Comparison of ENCODE assay signal across 11 cellular contexts in the genomic region with DNA sequence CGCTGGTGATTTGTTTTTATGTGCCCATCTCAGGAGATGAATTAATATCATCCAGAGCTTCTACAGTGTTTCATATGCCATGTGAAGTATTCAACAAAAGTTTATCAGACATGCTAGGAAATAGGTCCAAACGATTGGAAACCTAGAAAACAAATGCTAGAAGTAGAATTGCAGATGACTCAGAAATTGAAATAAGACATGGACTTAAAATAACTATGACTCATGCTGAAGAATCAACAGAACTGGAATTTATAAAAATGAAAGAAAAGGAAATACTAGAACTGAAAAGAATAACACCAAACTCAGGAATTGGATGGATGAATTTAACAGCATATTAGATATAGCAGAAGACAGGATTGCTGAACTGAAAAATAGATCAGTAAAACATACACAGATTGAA.
DNase-seq lines count a peak whose midpoint lies in the region; ATAC-seq, FAIRE-seq and TF ChIP-seq lines count a peak whose summit lies in the region.
"Had no signal": no experiment of that assay in that cellular context is flagged by ENCODE, and none has a peak within 500 bp of the region (broad histone marks: within the 10 kb centered on the region; RNA-seq: fewer than 3 reads in every experiment).

No MANE protein-coding gene starts in this region.

- peaks cover 10% of the 10 kb centered on the region for H3K4me1 ChIP-seq in RWPE2 (ENCODE audit: insufficient read depth, poor library complexity, severe bottlenecking)
- no peaks in the 10 kb centered on the region for H3K4me1 ChIP-seq in fibroblast of lung (ENCODE audit: control insufficient read depth, extremely low read depth, insufficient read depth, low read length)
- peaks cover 14% of the 10 kb centered on the region for H3K4me1 ChIP-seq in skeletal muscle satellite cell (ENCODE audit: control insufficient read depth, insufficient read depth, low read length)
- no peaks in the 10 kb centered on the region for H3K4me1 ChIP-seq in pancreas

- ATAC-seq in RWPE2 (ENCODE audit: low read depth) (peak; percentile 52; the same call in 1 of the 3 replicates), pancreas (no peak)
- ATAC-seq in activated naive CD8-positive, alpha-beta T cell treated with anti-CD3 and anti-CD28 coated beads, Interleukin-2, amount 50 U/mL, for 24 hours, result no peak

- no peak for FAIRE-seq in pancreas (lab: Jason Lieb, UNC)

- H3K27me3 ChIP-seq in RWPE2 (ENCODE audit: insufficient read depth, poor library complexity, severe bottlenecking) (no peaks in the 10 kb centered on the region), fibroblast of lung (ENCODE audit: control insufficient read depth, insufficient read depth, low read length) (no peaks in the 10 kb centered on the region), skeletal muscle satellite cell (ENCODE audit: control insufficient read depth, insufficient read depth, low read length) (no peaks in the 10 kb centered on the region), pancreas (no peaks in the 10 kb centered on the region)

- 39 to 56% methylated on average over 2 of the region's 2 CpGs for WGBS in pancreas, 2 donors

- no peaks in the 10 kb centered on the region for H3K27me3 Mint-ChIP-seq in activated naive CD8-positive, alpha-beta T cell treated with anti-CD3 and anti-CD28 coated beads, Interleukin-2, amount 50 U/mL, for 24 hours

- H3K27ac ChIP-seq in RWPE2 (ENCODE audit: poor library complexity, severe bottlenecking) (peak overlapping the region; percentile 32), fibroblast of lung (ENCODE audit: insufficient read depth, low read length) (no peak overlapping the region), pancreas (no peak overlapping the region)

- no peaks in the 10 kb centered on the region for H3K79me2 ChIP-seq in fibroblast of lung (ENCODE audit: control insufficient read depth, insufficient read depth, low read length)

- H3K9me3 ChIP-seq in RWPE2 (ENCODE audit: severe bottlenecking) (no peaks in the 10 kb centered on the region), fibroblast of lung (ENCODE audit: control insufficient read depth, insufficient read depth, low read depth, low read length) (no peaks in the 10 kb centered on the region), skeletal muscle satellite cell (replicated peaks; ENCODE audit: low read length) (no peaks in the 10 kb centered on the region), pancreas (no peaks in the 10 kb centered on the region)

- H3K36me3 ChIP-seq in RWPE2 (ENCODE audit: low read depth), result no peaks in the 10 kb centered on the region
- H3K36me3 ChIP-seq in fibroblast of lung (ENCODE audit: control insufficient read depth, insufficient read depth, low read length), result no peaks in the 10 kb centered on the region
- no peaks in the 10 kb centered on the region for H3K36me3 ChIP-seq in skeletal muscle satellite cell (ENCODE audit: insufficient read depth, low read length)
- H3K36me3 ChIP-seq in pancreas, result no peaks in the 10 kb centered on the region

- no peaks in the 10 kb centered on the region for H3K36me3 Mint-ChIP-seq in activated naive CD8-positive, alpha-beta T cell treated with anti-CD3 and anti-CD28 coated beads, Interleukin-2, amount 50 U/mL, for 24 hours (ENCODE audit: low read depth)

- no peak overlapping the region for H3K27ac Mint-ChIP-seq in activated naive CD8-positive, alpha-beta T cell treated with anti-CD3 and anti-CD28 coated beads, Interleukin-2, amount 50 U/mL, for 24 hours

- H3K4me2 ChIP-seq in fibroblast of lung (ENCODE audit: extremely low read depth, insufficient read depth, low read length) (peak overlapping the region; percentile 20), skeletal muscle satellite cell (ENCODE audit: low read length) (peak overlapping the region; percentile 68)

- H4K20me1 ChIP-seq in fibroblast of lung (ENCODE audit: control insufficient read depth, extremely low read depth, insufficient read depth, low read length), result no peaks in the 10 kb centered on the region

- no peak overlapping the region for H3K9ac ChIP-seq in fibroblast of lung (ENCODE audit: insufficient read depth, low read length)
- H3K9ac ChIP-seq in skeletal muscle satellite cell (ENCODE audit: low read depth, low read length), result no peak overlapping the region

- intact Hi-C loops in pancreas (cut with DNase I), result no loop called here

- H3K4me1 Mint-ChIP-seq in activated naive CD8-positive, alpha-beta T cell treated with anti-CD3 and anti-CD28 coated beads, Interleukin-2, amount 50 U/mL, for 24 hours, result no peaks in the 10 kb centered on the region

- H3K4me3 ChIP-seq in RWPE2 (ENCODE audit: severe bottlenecking) (no peak overlapping the region), fibroblast of lung (replicated peaks in 1 of 4; ENCODE audit: control extremely low read depth in 1 of 4, insufficient read depth in 1 of 4, low read depth in 3 of 4, low read length in 4 of 4) (no peak overlapping the region), skeletal muscle satellite cell (ENCODE audit: low read length) (peak overlapping the region; percentile 23), pancreas (no peak overlapping the region)
- H3K4me3 ChIP-seq: lung had no signal

- TF ChIP-seq CTCF in RWPE2 (IDR thresholded peaks at IDR 0.05; ENCODE audit: poor library complexity, severe bottlenecking) (no peak), fibroblast of lung (conservative IDR thresholded peaks at IDR 0.05 in 1 of 2, IDR thresholded peaks at IDR 0.05 in 1 of 2; ENCODE audit: low read depth in 1 of 2, low read length in 2 of 2) (no peak), pancreas (IDR thresholded peaks at IDR 0.05) (no peak)

- H2AFZ ChIP-seq in fibroblast of lung (ENCODE audit: low read length), result no peak overlapping the region

- DNase-seq in HCEC 1CT, result peak; percentile 67
- no peak for DNase-seq in RWPE2 (ENCODE audit: low spot score)
- peak; percentile 63 to 74 for DNase-seq in fibroblast of lung (ENCODE audit: low read depth in 2 of 2)
- DNase-seq in foreskin melanocyte, result no peak
- DNase-seq in activated naive CD8-positive, alpha-beta T cell treated with anti-CD3 and anti-CD28 coated beads, Interleukin-2, amount 50 U/mL, for 24 hours, result no peak
- DNase-seq in NCI-H2029 treated with DMSO at 0.1 percent for 48 hours (lab: John Stamatoyannopoulos, UW), result no peak
- DNase-seq in pancreas, result no peak
- DNase-seq: activated CD4-positive, CD25-positive, alpha-beta regulatory T cell; COR-L47 had no signal

- no peak overlapping the region for H3K4me3 Mint-ChIP-seq in activated naive CD8-positive, alpha-beta T cell treated with anti-CD3 and anti-CD28 coated beads, Interleukin-2, amount 50 U/mL, for 24 hours

- peaks cover 11% of the 10 kb centered on the region for H3K9me3 Mint-ChIP-seq in activated naive CD8-positive, alpha-beta T cell treated with anti-CD3 and anti-CD28 coated beads, Interleukin-2, amount 50 U/mL, for 24 hours

Comparison
In these comparisons a context has a peak if more than half of its experiments do, and no peak if none do; other contexts are left out.
1. DNase-seq: peak in HCEC 1CT (single experiment) and fibroblast of lung (2 of 2); none in RWPE2 (single experiment), foreskin melanocyte (single experiment), activated naive CD8-positive, alpha-beta T cell treated with anti-CD3 and anti-CD28 coated beads, Interleukin-2, amount 50 U/mL, for 24 hours (single experiment), NCI-H2029 treated with DMSO at 0.1 percent for 48 hours (single experiment) and pancreas (0 of 6).